17 cellular contexts compared by ENCODE assay signal in genomic region chr19:45070214-45070613, GRCh38. TPM values are rescaled to one million over a fixed set of nuclear protein-coding genes. Genes with fewer than 3 reads are reported as not detected.
A peak's percentile ranks its signal among the peaks of the same experiment; 100 is the strongest.
DNase-seq lines count a peak whose midpoint lies in the region; ATAC-seq and TF ChIP-seq lines count a peak whose summit lies in the region.
"Had no signal": no experiment of that assay in that cellular context is flagged by ENCODE, and none has a peak within 500 bp of the region (broad histone marks: within the 10 kb centered on the region; RNA-seq: fewer than 3 reads in every experiment).

No MANE protein-coding gene starts in this region.

- no peaks in the 10 kb centered on the region for H3K4me1 Mint-ChIP-seq in endothelial cell (ENCODE audit: unreplicated experiment)

- no peak overlapping the region for H3K27ac Mint-ChIP-seq in endothelial cell (ENCODE audit: unreplicated experiment)

- peak; percentile 51 for DNase-seq in Karpas-422
- DNase-seq in endothelial cell (ENCODE audit: low spot score), result no peak
- DNase-seq in stomach, result no peak
- DNase-seq in NCI-H2029 treated with DMSO at 0.1 percent for 48 hours (lab: John Stamatoyannopoulos, UW), result no peak
- DNase-seq in amygdala (lab: John Stamatoyannopoulos, UW), result no peak
- DNase-seq in stimulated activated naive CD8-positive, alpha-beta T cell treated with anti-CD3 and anti-CD28 coated beads, Interleukin-15, Interleukin-2, amounts not matched to agents 100 U/mL and 50 U/mL, for 24 hours, result no peak
- DNase-seq: CD8-positive, alpha-beta memory T cell; KBM-7; NCI-H1092; NCI-H1694; NCI-H446; SHP77 had no signal

- intact Hi-C loops in stomach (cut with DNase I; ENCODE audit: low total_unique reads), result no loop called here

- H3K4me2 ChIP-seq in Karpas-422 (ENCODE audit: low read depth, low read length, poor library complexity, severe bottlenecking), result no peak overlapping the region

- H3K9me2 ChIP-seq in Karpas-422 (replicated peaks; ENCODE audit: insufficient read depth, low read length), result no peaks in the 10 kb centered on the region

- no peaks in the 10 kb centered on the region for H3K27me3 ChIP-seq in Karpas-422 (ENCODE audit: low read length)
- H3K27me3 ChIP-seq in stomach, result no peaks in the 10 kb centered on the region

- no peaks in the 10 kb centered on the region for H3K9me3 ChIP-seq in Karpas-422 (ENCODE audit: low read length)
- H3K9me3 ChIP-seq in stomach, result no peaks in the 10 kb centered on the region

- TF ChIP-seq CTCF in endothelial cell (IDR thresholded peaks at IDR 0.05; ENCODE audit: unreplicated experiment) (no peak), stomach (IDR thresholded peaks at IDR 0.05) (no peak)

- peaks cover 9% of the 10 kb centered on the region for H3K36me3 ChIP-seq in Karpas-422 (ENCODE audit: insufficient read depth, low read length)
- H3K36me3 ChIP-seq in stomach, result peaks cover 59 to 76% (median 72%) of the 10 kb centered on the region in 4 donors

- TF ChIP-seq POLR2A in GM18505 (IDR thresholded peaks at IDR 0.05; ENCODE audit: borderline replicate concordance, extremely low read depth, insufficient read depth, insufficient read length) (peak; percentile 9), stomach (IDR thresholded peaks at IDR 0.05) (no peak)

- peaks cover 48% of the 10 kb centered on the region for H4K20me1 ChIP-seq in Karpas-422 (ENCODE audit: insufficient read depth, low read depth, low read length)

- H3K4me1 ChIP-seq in Karpas-422 (ENCODE audit: low read length) (peaks cover 39% of the 10 kb centered on the region), stomach (peaks cover 10 to 67% (median 42%) of the 10 kb centered on the region in 4 donors)

- H3K79me2 ChIP-seq in Karpas-422 (ENCODE audit: low read length), result peaks cover 13% of the 10 kb centered on the region

- H3K9me3 Mint-ChIP-seq in endothelial cell (ENCODE audit: unreplicated experiment), result no peaks in the 10 kb centered on the region
- H3K9me3 Mint-ChIP-seq: CD8-positive, alpha-beta memory T cell had no signal

- no peak overlapping the region for H3K9ac ChIP-seq in Karpas-422 (ENCODE audit: low read length)

- no peak for ATAC-seq in GM18505 (IDR thresholded peaks at IDR 0.05; ENCODE audit: unreplicated experiment)
- ATAC-seq in stimulated activated naive CD8-positive, alpha-beta T cell treated with anti-CD3 and anti-CD28 coated beads, Interleukin-15, Interleukin-2, amounts not matched to agents 100 U/mL and 50 U/mL, for 24 hours, result no peak
- ATAC-seq: Panc1 had no signal

- H3K27ac ChIP-seq in Karpas-422 (ENCODE audit: low read length), result peak overlapping the region; percentile 61
- H3K27ac ChIP-seq in stomach, result peak overlapping the region; percentile 16 to 66 (median 55)
- H3K27ac ChIP-seq: HL-60 had no signal

- H3K4me3 Mint-ChIP-seq in endothelial cell (ENCODE audit: unreplicated experiment), result peak overlapping the region; percentile 42
- H3K4me3 Mint-ChIP-seq: CD8-positive, alpha-beta memory T cell had no signal

- H3K4me3 ChIP-seq in Karpas-422 (ENCODE audit: low read length) (no peak overlapping the region), stomach (no peak overlapping the region)

- 62 to 84% (median 77%) methylated on average over 5 to 6 of the region's 6 CpGs for WGBS in stomach, 5 donors

- no peak overlapping the region for H2AFZ ChIP-seq in Karpas-422 (ENCODE audit: low read length)

- TF ChIP-seq EP300 in stomach (IDR thresholded peaks at IDR 0.05), result no peak

- peaks cover 22% of the 10 kb centered on the region for H3K36me3 Mint-ChIP-seq in endothelial cell (ENCODE audit: low read depth, unreplicated experiment)

- H3K27me3 Mint-ChIP-seq in endothelial cell (ENCODE audit: unreplicated experiment), result peaks cover 2% of the 10 kb centered on the region
- H3K27me3 Mint-ChIP-seq: CD8-positive, alpha-beta memory T cell had no signal

RNA-seq across cellular contexts. Expression of gene ZNF296, which starts 6.1 kb away (rescaled TPM):
- total RNA-seq in Karpas-422 (2014; rRNA removed; shearing (Covaris generic); ENCODE audit: low replicate concordance), result 3.9 and 4.7 TPM in 2 replicates
- total RNA-seq in endothelial cell (ENCODE audit: unreplicated experiment), result 0.54 TPM
- 10 to 100 TPM in 2 of 5 donors, 1 to 10 TPM in 1, under 1 TPM in 1, not detected in 1; 0.45 to 13.4 (median 7.4) TPM for total RNA-seq in stomach
- 1 to 10 TPM; 2.7 to 7.0 (median 5.0) TPM for polyA plus RNA-seq in stomach
- total RNA-seq: Daoy, M059J had no signal

RNA-seq across cellular contexts. Expression of gene GEMIN7, which starts 8.8 kb away (rescaled TPM):
- 85.2 and 91.1 TPM in 2 replicates for total RNA-seq in Karpas-422 (2014; rRNA removed; shearing (Covaris generic); ENCODE audit: low replicate concordance)
- total RNA-seq in endothelial cell (ENCODE audit: unreplicated experiment), result 30.8 TPM
- total RNA-seq in stomach, result 100 to 1,000 TPM in 1 of 5 donors, 10 to 100 TPM in 2, 1 to 10 TPM in 2; 1.8 to 107 (median 11.2) TPM
- 10 to 100 TPM; 28.2 to 44.3 (median 36.0) TPM for polyA plus RNA-seq in stomach

RNA-seq across cellular contexts. Expression of gene PPP1R37, which starts 22.8 kb away (rescaled TPM):
- 8.0 and 21.0 TPM in 2 replicates for total RNA-seq in Karpas-422 (2014; rRNA removed; shearing (Covaris generic); ENCODE audit: low replicate concordance)
- 34.7 TPM for total RNA-seq in endothelial cell (ENCODE audit: unreplicated experiment)
- total RNA-seq in stomach, result 100 to 1,000 TPM in 1 of 5 donors, 10 to 100 TPM in 4; 25.7 to 268 (median 55.4) TPM
- 10 to 100 TPM; 32.4 to 95.8 (median 39.7) TPM for polyA plus RNA-seq in stomach

RNA-seq across cellular contexts. Expression of gene CLASRP, which starts 31.4 kb away (rescaled TPM):
- 22.7 and 41.9 TPM in 2 replicates for total RNA-seq in Karpas-422 (2014; rRNA removed; shearing (Covaris generic); ENCODE audit: low replicate concordance)
- 72.2 TPM for total RNA-seq in endothelial cell (ENCODE audit: unreplicated experiment)
- 100 to 1,000 TPM in 3 of 5 donors, 10 to 100 TPM in 2; 27.0 to 491 (median 274) TPM for total RNA-seq in stomach
- polyA plus RNA-seq in stomach, result 100 to 1,000 TPM in 1 of 3 donors, 10 to 100 TPM in 2; 47.7 to 131 (median 86.6) TPM
